In genomic region chr12:79644274-79645234, GRCh38 we compare ENCODE assay signal across 15 cellular contexts. TPM values are rescaled to one million over a fixed set of nuclear protein-coding genes. Genes with fewer than 3 reads are reported as not detected.
DNase-seq lines count a peak whose midpoint lies in the region; ATAC-seq and TF ChIP-seq lines count a peak whose summit lies in the region.
"Had no signal": no experiment of that assay in that cellular context is flagged by ENCODE, and none has a peak within 500 bp of the region (broad histone marks: within the 10 kb centered on the region; RNA-seq: fewer than 3 reads in every experiment).

No MANE protein-coding gene starts in this region.

- H3K4me1 ChIP-seq in GM23248 (ENCODE audit: insufficient read depth) (no peaks in the 10 kb centered on the region; the same call in none of the 2 replicates), mucosa of descending colon (ENCODE audit: low read depth) (peaks cover 10% of the 10 kb centered on the region)
- H3K4me1 ChIP-seq: BLaER1 treated with 17β-estradiol and CSF1 and Interleukin-3, amounts not matched to agents 10 nM and 100 nM; foreskin keratinocyte had no signal

- no peaks in the 10 kb centered on the region for H3K9me3 ChIP-seq in GM23248 (ENCODE audit: low read depth)
- H3K9me3 ChIP-seq in mucosa of descending colon = no peaks in the 10 kb centered on the region
- H3K9me3 ChIP-seq: BLaER1 treated with 17β-estradiol and CSF1 and Interleukin-3, amounts not matched to agents 10 nM and 100 nM had no signal

- no peak for TF ChIP-seq CTCF in mucosa of descending colon (IDR thresholded peaks at IDR 0.05)

- peak overlapping the region; percentile 37 for H3K4me2 ChIP-seq in GM23248 (ENCODE audit: unreplicated experiment)
- H3K4me2 ChIP-seq: BLaER1 treated with 17β-estradiol and CSF1 and Interleukin-3, amounts not matched to agents 10 nM and 100 nM had no signal

- no peak overlapping the region for H3K9ac ChIP-seq in GM23248
- H3K9ac ChIP-seq: BLaER1 treated with 17β-estradiol and CSF1 and Interleukin-3, amounts not matched to agents 10 nM and 100 nM had no signal

- no peak overlapping the region for H3K4me3 ChIP-seq in GM23248
- H3K4me3 ChIP-seq in mucosa of descending colon = no peak overlapping the region
- H3K4me3 ChIP-seq: BLaER1 treated with 17β-estradiol and CSF1 and Interleukin-3, amounts not matched to agents 10 nM and 100 nM; K562 had no signal

- no peaks in the 10 kb centered on the region for H3K9me2 ChIP-seq in GM23248 (ENCODE audit: insufficient read depth)

- H3K27me3 ChIP-seq in GM23248 (replicated peaks; ENCODE audit: insufficient read depth) = no peaks in the 10 kb centered on the region
- H3K27me3 ChIP-seq: BLaER1 treated with 17β-estradiol and CSF1 and Interleukin-3, amounts not matched to agents 10 nM and 100 nM; foreskin keratinocyte had no signal

- peaks cover 11% of the 10 kb centered on the region; the same call in 1 of the 2 replicates for H3K36me3 ChIP-seq in GM23248 (ENCODE audit: low read depth)
- no peaks in the 10 kb centered on the region for H3K36me3 ChIP-seq in mucosa of descending colon (ENCODE audit: low read depth)

- no peak overlapping the region for H3K27ac ChIP-seq in GM23248
- H3K27ac ChIP-seq: BLaER1 treated with 17β-estradiol and CSF1 and Interleukin-3, amounts not matched to agents 10 nM and 100 nM; foreskin keratinocyte had no signal

- intact Hi-C loops in mucosa of descending colon (cut with DNase I, micrococcal nuclease) = no loop called here

- no peak for DNase-seq in GM23248
- no peak for DNase-seq in left lobe of liver (ENCODE audit: low spot score)
- DNase-seq in DMS 273 (lab: John Stamatoyannopoulos, UW; ENCODE audit: unreplicated experiment) = no peak
- DNase-seq in mucosa of descending colon = no peak
- DNase-seq in T-helper 2 cell = no peak
- DNase-seq in germinal center (ENCODE audit: low spot score) = no peak
- DNase-seq: aorta, foreskin keratinocyte, islet precursor cell, NCI-H1694 had no signal

- peaks cover 100% of the 10 kb centered on the region for H3K79me2 ChIP-seq in GM23248 (ENCODE audit: insufficient read depth)

- in situ Hi-C loops in GM23248 (cut with MboI) = no loop called here

- no peaks in the 10 kb centered on the region for H3F3A ChIP-seq in GM23248 (ENCODE audit: insufficient read depth)

- ATAC-seq in GM18873 (IDR thresholded peaks at IDR 0.05; ENCODE audit: low FRiP score, unreplicated experiment) (peak; percentile 12), HG03432 (IDR thresholded peaks at IDR 0.05; ENCODE audit: unreplicated experiment) (peak; percentile 27), left lobe of liver (peak; percentile 62), mucosa of descending colon (no peak)
- ATAC-seq: activated CD4-positive, CD25-positive, alpha-beta regulatory T cell treated with anti-CD3 and anti-CD28 coated beads, Interleukin-2, amount 50 U/mL, for 24 hours; K562 had no signal

- no peak overlapping the region for H2AFZ ChIP-seq in GM23248

- no peaks in the 10 kb centered on the region for H4K20me1 ChIP-seq in GM23248 (ENCODE audit: insufficient read depth)

- WGBS in GM23248 (ENCODE audit: low coverage in 1 of 2, low lambda C conversion rate in 2 of 2, missing lambda C conversion rate in 2 of 2), 2 experiments = 50 to 52% methylated on average over 4 of the region's 4 CpGs

RNA-seq across cellular contexts. Expression of gene PAWR, which starts 46.2 kb away (rescaled TPM):
- 53.2 and 62.6 TPM in 2 replicates for total RNA-seq in GM23248 (2014; rRNA removed; shearing (Covaris generic))
- 53.9 and 54.4 TPM in 2 replicates for polyA plus RNA-seq in GM23248 (2016; fragmentation: Nextera tagmentation; extraction: Ambion mirVana)
- total RNA-seq in left lobe of liver (33.3 TPM), mucosa of descending colon (100 to 1,000 TPM in 2 of 3 donors, 10 to 100 TPM in 1; 93.0 to 170 (median 126) TPM)
- polyA plus RNA-seq: K562 had no signal
